24 cellular contexts compared by ENCODE assay signal in the genomic region with DNA sequence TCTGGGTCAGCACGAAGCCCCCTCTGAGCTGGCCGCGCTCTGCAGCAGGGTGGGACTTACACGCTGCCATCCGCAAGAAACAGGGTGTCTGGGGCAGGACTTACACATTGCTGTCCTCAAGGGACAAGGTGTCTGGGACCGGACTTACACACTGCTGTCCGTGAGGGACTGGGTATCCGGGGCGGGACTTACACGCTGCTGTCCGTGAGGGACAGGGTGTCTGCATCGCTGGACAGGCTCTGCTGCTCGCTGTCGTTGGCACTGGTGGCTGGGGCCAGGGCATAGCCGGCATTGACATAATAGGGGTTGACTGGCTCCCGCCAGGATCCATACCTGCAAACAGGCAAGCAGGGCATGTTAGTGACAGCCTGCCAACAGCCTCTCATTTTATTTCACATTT. TPM values are rescaled to one million over a fixed set of nuclear protein-coding genes. Genes with fewer than 3 reads are reported as not detected.
"Had no signal": no experiment of that assay in that cellular context is flagged by ENCODE, and none has a peak within 500 bp of the region (broad histone marks: within the 10 kb centered on the region; RNA-seq: fewer than 3 reads in every experiment).

No MANE protein-coding gene starts in this region.

- ATAC-seq: activated CD8-positive, alpha-beta T cell treated with anti-CD3 and anti-CD28 coated beads, Interleukin-2, amount 10 ng/mL, durations not matched to agents 7 days and 5 days; WTC11 had no signal

- H3K27me3 ChIP-seq: adrenal gland, Peyer's patch, SJSA1 had no signal

- FAIRE-seq: bronchial epithelial cell, colon had no signal

- H3K4me1 ChIP-seq: adrenal gland, Peyer's patch, SJSA1 had no signal

- H3K27ac ChIP-seq: adrenal gland, KMS-11, Peyer's patch, SJSA1 had no signal

- H3K4me3 ChIP-seq: adrenal gland, Peyer's patch, SJSA1 had no signal

- H3K9ac ChIP-seq: KMS-11 had no signal

- H3K9me3 ChIP-seq: adrenal gland, Peyer's patch, SJSA1 had no signal

- DNase-seq: activated CD4-positive, alpha-beta T cell treated with anti-CD3 and anti-CD28 coated beads for 48 hours; activated CD4-positive, alpha-beta T cell treated with anti-CD3 and anti-CD28 coated beads, Interleukin-2, amount 50 U/mL, for 4 hours; activated CD4-positive, CD25-positive, alpha-beta regulatory T cell treated with anti-CD3 and anti-CD28 coated beads, Interleukin-2, amount 50 U/mL, for 72 hours; activated CD8-positive, alpha-beta memory T cell treated with anti-CD3 and anti-CD28 coated beads, Interleukin-2, amount 50 U/mL, for 48 hours; activated CD8-positive, alpha-beta T cell treated with anti-CD3 and anti-CD28 coated beads, Interleukin-2, amount 10 ng/mL, durations not matched to agents 7 days and 5 days; activated naive CD4-positive, alpha-beta T cell treated with anti-CD3 and anti-CD28 coated beads, Interleukin-2, amount 50 U/mL, for 16 hours; activated naive CD8-positive, alpha-beta T cell treated with anti-CD3 and anti-CD28 coated beads, Interleukin-2, amount 10 ng/mL, durations not matched to agents 7 days and 5 days; activated T-cell treated with anti-CD3 and anti-CD28 coated beads, Interleukin-2, amount 50 U/mL, for 1 hour; adrenal gland; aorta; NCI-H1436; NCI-H1694 treated with DMSO at 0.1 percent for 48 hours; NCI-H2227 treated with DMSO at 0.1 percent for 48 hours; NCI-H446 treated with DMSO at 0.1 percent for 48 hours; NCI-H748 treated with DMSO at 0.1 percent for 48 hours; Peyer's patch; SHP77; T-helper 9 cell had no signal

- H3K4me2 ChIP-seq: KMS-11 had no signal

RNA-seq across cellular contexts. Expression of gene PDIA2, which starts 31.4 kb away (rescaled TPM):
- total RNA-seq: activated CD8-positive, alpha-beta T cell treated with anti-CD3 and anti-CD28 coated beads, Interleukin-2, amount 10 ng/mL, durations not matched to agents 7 days and 5 days; bronchial epithelial cell; MCF 10A; SJSA1 had no signal

RNA-seq across cellular contexts. Expression of gene ARHGDIG, which starts 34.0 kb away (rescaled TPM):
- total RNA-seq: activated CD8-positive, alpha-beta T cell treated with anti-CD3 and anti-CD28 coated beads, Interleukin-2, amount 10 ng/mL, durations not matched to agents 7 days and 5 days; activated naive CD8-positive, alpha-beta T cell treated with anti-CD3 and anti-CD28 coated beads, Interleukin-2, amount 10 ng/mL, durations not matched to agents 7 days and 5 days; bronchial epithelial cell; MCF 10A; SJSA1 had no signal

RNA-seq across cellular contexts. Expression of gene RGS11, which starts 38.6 kb away (rescaled TPM):
- total RNA-seq: activated CD8-positive, alpha-beta T cell treated with anti-CD3 and anti-CD28 coated beads, Interleukin-2, amount 10 ng/mL, durations not matched to agents 7 days and 5 days; activated naive CD8-positive, alpha-beta T cell treated with anti-CD3 and anti-CD28 coated beads, Interleukin-2, amount 10 ng/mL, durations not matched to agents 7 days and 5 days; bronchial epithelial cell; SJSA1 had no signal
